Comparison of ENCODE assay signal across 31 cellular contexts in the genomic region with DNA sequence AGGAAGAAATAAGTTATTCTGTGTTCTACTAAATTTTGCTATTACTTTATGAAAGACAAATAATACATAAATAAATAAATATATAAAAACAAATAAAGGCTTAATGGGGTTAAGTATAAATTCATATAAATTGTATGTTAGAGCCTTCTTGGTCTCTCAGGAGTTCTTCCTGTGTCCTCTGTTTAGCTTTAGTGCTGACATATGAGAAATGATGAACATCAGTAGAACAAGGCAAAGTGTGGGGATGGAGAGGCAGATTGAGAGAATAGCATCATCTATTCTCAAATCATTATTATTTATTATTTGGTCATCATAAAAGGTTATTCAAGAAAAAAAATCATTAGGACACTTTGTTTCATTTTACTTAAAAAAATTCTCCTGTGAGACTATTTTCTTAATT.
"Had no signal": no experiment of that assay in that cellular context is flagged by ENCODE, and none has a peak within 500 bp of the region (broad histone marks: within the 10 kb centered on the region; RNA-seq: fewer than 3 reads in every experiment).

No MANE protein-coding gene starts in this region.

- H3K27me3 ChIP-seq: adrenal gland, brain microvascular endothelial cell, breast epithelium had no signal

- H3K9me3 ChIP-seq: adrenal gland, body of pancreas, breast epithelium had no signal

- H3K4me3 ChIP-seq: adrenal gland, body of pancreas, breast epithelium had no signal

- H3K27ac ChIP-seq: adrenal gland, body of pancreas, brain microvascular endothelial cell, breast epithelium, VCaP had no signal

- H3K36me3 ChIP-seq: adrenal gland, brain microvascular endothelial cell, breast epithelium had no signal

- DNase-seq: activated B cell treated with CpG ODN at 0.5 μM for 24 hours; activated CD4-positive, alpha-beta memory T cell treated with anti-CD3 and anti-CD28 coated beads for 36 hours; activated CD4-positive, alpha-beta T cell treated with anti-CD3 and anti-CD28 coated beads for 4 hours; activated CD4-positive, alpha-beta T cell treated with anti-CD3 and anti-CD28 coated beads, Interleukin-2, amount 10 ng/mL, durations not matched to agents 24 days and 14 days; activated CD4-positive, alpha-beta T cell treated with anti-CD3 and anti-CD28 coated beads, Interleukin-2, amount 50 U/mL, for 1 hour; activated CD4-positive, alpha-beta T cell treated with anti-CD3 and anti-CD28 coated beads, Interleukin-2, amount 50 U/mL, for 4 hours; activated CD4-positive, CD25-positive, alpha-beta regulatory T cell treated with anti-CD3 and anti-CD28 coated beads, Interleukin-2, amount 50 U/mL, for 72 hours; activated CD8-positive, alpha-beta memory T cell treated with anti-CD3 and anti-CD28 coated beads, Interleukin-2, amount 50 U/mL, for 4 hours; activated CD8-positive, alpha-beta T cell treated with anti-CD3 and anti-CD28 coated beads for 36 hours; activated effector memory CD4-positive, alpha-beta T cell treated with Interleukin-2 at 50 U/mL for 16 hours; activated gamma-delta T cell treated with Interleukin-2 at 50 U/mL for 16 hours; activated naive CD4-positive, alpha-beta T cell; activated naive CD4-positive, alpha-beta T cell treated with anti-CD3 and anti-CD28 coated beads for 36 hours; activated naive CD4-positive, alpha-beta T cell treated with anti-CD3 and anti-CD28 coated beads, Interleukin-2, amount 50 U/mL, for 16 hours; activated naive CD8-positive, alpha-beta T cell treated with anti-CD3 and anti-CD28 coated beads for 36 hours; activated T-cell treated with anti-CD3 and anti-CD28 coated beads for 4 hours; activated T-cell treated with anti-CD3 and anti-CD28 coated beads, Interleukin-2, amount 50 U/mL, for 1 hour; activated T-cell treated with anti-CD3 and anti-CD28 coated beads, Interleukin-2, amount 50 U/mL, for 4 hours; adrenal gland; amniotic stem cell; aorta; body of pancreas; brain microvascular endothelial cell; central memory CD4-positive, alpha-beta T cell; T-helper 1 cell; T-helper 9 cell had no signal

- FAIRE-seq: astrocyte, colon, TTC549 had no signal

- H3K4me1 ChIP-seq: adrenal gland, breast epithelium had no signal
